1 cellular context compared by ENCODE assay signal in the genomic region with DNA sequence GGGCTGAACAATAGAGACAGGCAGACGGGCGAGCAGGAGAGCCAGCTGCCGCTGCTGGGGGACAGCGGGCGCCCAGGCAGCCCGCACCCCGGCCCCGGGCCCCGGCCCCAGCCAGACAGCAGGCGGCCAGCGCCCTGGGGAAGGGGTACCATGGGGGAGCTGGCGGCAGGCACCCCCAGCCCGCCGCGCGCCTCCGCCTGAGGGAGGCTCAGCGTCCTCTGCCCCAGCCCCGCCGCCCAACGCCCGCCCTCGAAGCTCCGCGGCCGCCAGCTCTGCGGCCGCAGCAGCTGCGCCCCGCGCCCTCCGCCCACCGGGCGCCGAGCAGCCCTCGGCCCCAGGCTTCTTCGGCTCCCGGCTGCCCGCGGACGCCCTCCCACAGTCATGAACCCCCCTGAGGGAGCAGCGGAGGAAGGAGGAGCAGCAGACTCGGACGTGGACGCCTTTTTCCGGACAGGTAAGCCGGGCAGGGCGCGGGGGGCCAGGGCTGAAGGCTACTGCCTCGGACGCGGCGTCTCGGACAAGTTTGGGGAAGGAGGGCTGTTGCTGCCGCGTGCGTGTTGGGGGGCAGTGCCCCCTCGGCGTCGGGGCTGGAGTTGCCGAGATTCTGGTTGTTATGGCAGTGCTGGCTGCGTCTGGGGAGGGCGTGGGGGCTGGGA.
TF ChIP-seq lines count a peak whose summit lies in the region.

TSS of gene KALRN (plus strand) at position 10 of the 656 bp plus-strand sequence.

TF ChIP-seq in GM23338, 12 proteins besides CTCF, POLR2A, EP300 and RAD21 (continued from another document):
- TF ChIP-seq, protein P1, sequence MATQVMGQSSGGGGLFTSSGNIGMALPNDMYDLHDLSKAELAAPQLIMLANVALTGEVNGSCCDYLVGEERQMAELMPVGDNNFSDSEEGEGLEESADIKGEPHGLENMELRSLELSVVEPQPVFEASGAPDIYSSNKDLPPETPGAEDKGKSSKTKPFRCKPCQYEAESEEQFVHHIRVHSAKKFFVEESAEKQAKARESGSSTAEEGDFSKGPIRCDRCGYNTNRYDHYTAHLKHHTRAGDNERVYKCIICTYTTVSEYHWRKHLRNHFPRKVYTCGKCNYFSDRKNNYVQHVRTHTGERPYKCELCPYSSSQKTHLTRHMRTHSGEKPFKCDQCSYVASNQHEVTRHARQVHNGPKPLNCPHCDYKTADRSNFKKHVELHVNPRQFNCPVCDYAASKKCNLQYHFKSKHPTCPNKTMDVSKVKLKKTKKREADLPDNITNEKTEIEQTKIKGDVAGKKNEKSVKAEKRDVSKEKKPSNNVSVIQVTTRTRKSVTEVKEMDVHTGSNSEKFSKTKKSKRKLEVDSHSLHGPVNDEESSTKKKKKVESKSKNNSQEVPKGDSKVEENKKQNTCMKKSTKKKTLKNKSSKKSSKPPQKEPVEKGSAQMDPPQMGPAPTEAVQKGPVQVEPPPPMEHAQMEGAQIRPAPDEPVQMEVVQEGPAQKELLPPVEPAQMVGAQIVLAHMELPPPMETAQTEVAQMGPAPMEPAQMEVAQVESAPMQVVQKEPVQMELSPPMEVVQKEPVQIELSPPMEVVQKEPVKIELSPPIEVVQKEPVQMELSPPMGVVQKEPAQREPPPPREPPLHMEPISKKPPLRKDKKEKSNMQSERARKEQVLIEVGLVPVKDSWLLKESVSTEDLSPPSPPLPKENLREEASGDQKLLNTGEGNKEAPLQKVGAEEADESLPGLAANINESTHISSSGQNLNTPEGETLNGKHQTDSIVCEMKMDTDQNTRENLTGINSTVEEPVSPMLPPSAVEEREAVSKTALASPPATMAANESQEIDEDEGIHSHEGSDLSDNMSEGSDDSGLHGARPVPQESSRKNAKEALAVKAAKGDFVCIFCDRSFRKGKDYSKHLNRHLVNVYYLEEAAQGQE (IDR thresholded peaks at IDR 0.05; ENCODE audit: unreplicated experiment), result no peak
- no peak for TF ChIP-seq ZNF462 (CRISPR knock-in tag; IDR thresholded peaks at IDR 0.05)
- TF ChIP-seq STAT1 (IDR thresholded peaks at IDR 0.05; ENCODE audit: unreplicated experiment), result no peak
- no peak for TF ChIP-seq ETS1 (IDR thresholded peaks at IDR 0.05)
- no peak for TF ChIP-seq ZNF331 (CRISPR knock-in tag; IDR thresholded peaks at IDR 0.05; ENCODE audit: low read depth)
- TF ChIP-seq NANOG (IDR thresholded peaks at IDR 0.05; ENCODE audit: borderline replicate concordance), result no peak
- TF ChIP-seq ZNF114 (CRISPR knock-in tag; IDR thresholded peaks at IDR 0.05), result no peak
- no peak; the same call in 1 of the 2 replicates for TF ChIP-seq POLR2AphosphoS5 (IDR thresholded peaks at IDR 0.05; ENCODE audit: low read depth)
- TF ChIP-seq EZH2 (IDR thresholded peaks at IDR 0.05; ENCODE audit: low read depth, unreplicated experiment), result no peak
